In the genomic region with DNA sequence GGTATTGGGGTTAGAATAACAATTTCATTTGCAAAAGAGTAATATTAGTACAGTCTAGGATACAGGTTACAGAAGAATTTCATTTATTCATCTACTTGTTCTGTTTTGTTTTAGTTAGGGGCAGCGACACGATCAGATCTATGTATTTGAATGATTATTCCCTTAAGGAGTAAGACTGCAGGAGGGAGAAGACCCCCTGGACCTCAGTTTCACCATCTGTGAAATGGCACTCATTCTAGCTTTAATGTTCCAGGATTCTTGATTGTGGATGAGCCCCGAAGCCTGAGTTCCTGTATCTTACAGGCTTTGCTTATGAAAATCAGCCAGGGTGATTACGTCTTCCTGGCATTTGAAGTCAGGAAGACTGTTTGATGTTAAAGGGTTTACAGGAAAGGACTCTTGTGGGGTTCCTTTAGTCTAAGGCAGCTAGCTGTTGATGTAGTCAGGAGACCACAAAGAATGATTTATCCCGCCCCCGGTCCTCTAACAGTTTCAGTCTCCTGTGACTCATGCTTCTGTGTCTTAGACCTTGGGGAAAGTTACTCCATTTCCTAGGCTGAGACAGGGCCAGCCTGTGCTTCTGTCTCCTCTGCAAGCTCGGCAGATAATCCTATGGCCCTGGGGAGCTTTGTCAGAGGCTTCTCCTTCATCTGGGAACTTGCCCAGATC, we compare ENCODE assay signal across 8 cellular contexts. TPM values are rescaled to one million over a fixed set of nuclear protein-coding genes. Genes with fewer than 3 reads are reported as not detected.
DNase-seq lines count a peak whose midpoint lies in the region; TF ChIP-seq lines count a peak whose summit lies in the region.

No MANE protein-coding gene starts in this region.

- H3K9me3 ChIP-seq in Loucy (ENCODE audit: insufficient read depth, low read depth, low read length), result peaks cover 5% of the 10 kb centered on the region
- H3K9me3 ChIP-seq in osteoblast (ENCODE audit: low read depth, low read length), result no peaks in the 10 kb centered on the region
- H3K9me3 ChIP-seq in uterus, result no peaks in the 10 kb centered on the region

- CTCF ChIA-PET in activated CD4-positive, alpha-beta memory T cell treated with anti-CD3 and anti-CD28 coated beads for 36 hours (lab: Charles Lee), result interaction anchor here (0.6 to 4.6 kb wide), 13 partner anchors 8 to 331 kb away, joined by 3 to 36 read pairs (median 4); a partner anchor contains a TSS

- H3K36me3 ChIP-seq in Loucy (ENCODE audit: insufficient read depth, low read length) (peaks cover 36% of the 10 kb centered on the region), osteoblast (ENCODE audit: insufficient read depth, low read length) (peaks cover 14% of the 10 kb centered on the region), uterus (no peaks in the 10 kb centered on the region)

- peak overlapping the region; percentile 53 for H3K4me3 Mint-ChIP-seq in activated CD4-positive, alpha-beta memory T cell treated with anti-CD3 and anti-CD28 coated beads for 36 hours

- H3K79me2 ChIP-seq in Loucy (ENCODE audit: insufficient read depth, low read length) (peaks cover 100% of the 10 kb centered on the region), osteoblast (ENCODE audit: insufficient read depth, low read length) (peaks cover 94% of the 10 kb centered on the region)

- POLR2A ChIA-PET in activated CD4-positive, alpha-beta memory T cell treated with anti-CD3 and anti-CD28 coated beads for 36 hours (lab: Charles Lee), result interaction anchor here (0.6 to 2.4 kb wide), 4 partner anchors 11 to 89 kb away, joined by 3 to 15 read pairs (median 8); a partner anchor contains a TSS

- H4K20me1 ChIP-seq in Loucy (ENCODE audit: insufficient read depth, low read length, poor library complexity, severe bottlenecking) (peaks cover 87% of the 10 kb centered on the region), osteoblast (ENCODE audit: insufficient read depth, low read length) (peaks cover 8% of the 10 kb centered on the region)

- H2AFZ ChIP-seq in Loucy (ENCODE audit: low read length), result no peak overlapping the region
- H2AFZ ChIP-seq in osteoblast (ENCODE audit: low read length), result no peak overlapping the region

- peaks cover 60% of the 10 kb centered on the region for H3K4me1 Mint-ChIP-seq in activated CD4-positive, alpha-beta memory T cell treated with anti-CD3 and anti-CD28 coated beads for 36 hours (ENCODE audit: low read depth)

- H3K9me2 ChIP-seq in Loucy (replicated peaks; ENCODE audit: low read depth, low read length), result no peaks in the 10 kb centered on the region

- peaks cover 4% of the 10 kb centered on the region; the same call in 1 of the 2 replicates for H3F3A ChIP-seq in Loucy (ENCODE audit: low read depth)

- H3K36me3 Mint-ChIP-seq in activated CD4-positive, alpha-beta memory T cell treated with anti-CD3 and anti-CD28 coated beads for 36 hours, result peaks cover 15% of the 10 kb centered on the region

- peak overlapping the region; percentile 85 for H3K4me3 ChIP-seq in Loucy (ENCODE audit: low read length, poor library complexity, severe bottlenecking)
- H3K4me3 ChIP-seq in osteoblast (ENCODE audit: insufficient read depth, low read length), result peak overlapping the region; percentile 38
- no peak overlapping the region for H3K4me3 ChIP-seq in uterus

- DNase-seq in GF-D8 (lab: John Stamatoyannopoulos, UW), result peak; percentile 82
- peak; percentile 97 for DNase-seq in H4 (ENCODE audit: low spot score)
- peak; percentile 88 for DNase-seq in activated CD4-positive, alpha-beta memory T cell treated with anti-CD3 and anti-CD28 coated beads for 36 hours
- peak; percentile 61 for DNase-seq in epidermal melanocyte (ENCODE audit: insufficient read length, low spot score)
- DNase-seq in osteoblast (ENCODE audit: insufficient read length, low spot score, missing footprints), result peak; percentile 85
- peak; percentile 44 to 76 for DNase-seq in uterus
- DNase-seq in NCI-H2171 (lab: John Stamatoyannopoulos, UW), result no peak

- H3K4me2 ChIP-seq in Loucy (ENCODE audit: low read depth, low read length, poor library complexity, severe bottlenecking) (peak overlapping the region; percentile 98), osteoblast (ENCODE audit: insufficient read depth, low read length) (peak overlapping the region; percentile 65)

- peak overlapping the region; percentile 79 for H3K9ac ChIP-seq in Loucy (ENCODE audit: low read depth, low read length, poor library complexity, severe bottlenecking)

- H3K4me1 ChIP-seq in Loucy (ENCODE audit: insufficient read depth, low read length, poor library complexity, severe bottlenecking), result peaks cover 62% of the 10 kb centered on the region
- H3K4me1 ChIP-seq in osteoblast (ENCODE audit: insufficient read depth, low read length), result peaks cover 58% of the 10 kb centered on the region
- H3K4me1 ChIP-seq in uterus, result no peaks in the 10 kb centered on the region

- TF ChIP-seq POLR2A in uterus (IDR thresholded peaks at IDR 0.05), result no peak

- intact Hi-C loops in activated CD4-positive, alpha-beta memory T cell treated with anti-CD3 and anti-CD28 coated beads for 36 hours (cut with micrococcal nuclease), result loop anchor here (1.0 to 10.0 kb wide), 6 partner anchors 10 to 465 kb away; a partner anchor contains a TSS
- intact Hi-C loops in uterus (cut with DNase I; ENCODE audit: low total_unique reads), result no loop called here

- H3K9me3 Mint-ChIP-seq in activated CD4-positive, alpha-beta memory T cell treated with anti-CD3 and anti-CD28 coated beads for 36 hours, result peaks cover 8% of the 10 kb centered on the region

- H3K27me3 Mint-ChIP-seq in activated CD4-positive, alpha-beta memory T cell treated with anti-CD3 and anti-CD28 coated beads for 36 hours, result no peaks in the 10 kb centered on the region

- H3K27me3 ChIP-seq in Loucy (ENCODE audit: insufficient read depth, low read length, poor library complexity, severe bottlenecking) (no peaks in the 10 kb centered on the region), osteoblast (ENCODE audit: insufficient read depth, low read length) (no peaks in the 10 kb centered on the region), uterus (no peaks in the 10 kb centered on the region)

- TF ChIP-seq CTCF in Loucy (conservative IDR thresholded peaks at IDR 0.05; ENCODE audit: low read length) (no peak), osteoblast (IDR thresholded peaks at IDR 0.05; ENCODE audit: extremely low read depth, low read depth, low read length) (no peak), uterus (IDR thresholded peaks at IDR 0.05) (no peak)

- peak overlapping the region; percentile 89 for H3K27ac ChIP-seq in osteoblast (ENCODE audit: low read depth, low read length)
- peak overlapping the region; percentile 17 to 53 for H3K27ac ChIP-seq in uterus

- peak overlapping the region; percentile 93 for H3K27ac Mint-ChIP-seq in activated CD4-positive, alpha-beta memory T cell treated with anti-CD3 and anti-CD28 coated beads for 36 hours

RNA-seq across cellular contexts. Expression of a gene that starts 11.5 kb away (rescaled TPM):
- total RNA-seq in H4 (2014; rRNA removed; shearing (Covaris generic)), result 47.6 and 53.9 TPM in 2 replicates
- total RNA-seq in activated CD4-positive, alpha-beta memory T cell treated with anti-CD3 and anti-CD28 coated beads for 36 hours, result 10 to 100 TPM; 22.4 to 22.8 TPM
- total RNA-seq in osteoblast, result 46.3 and 51.9 TPM in 2 replicates
- total RNA-seq in uterus, result 10 to 100 TPM in 3 of 4 donors, 1 to 10 TPM in 1; 2.6 to 55.9 (median 32.1) TPM

RNA-seq across cellular contexts. Expression of a gene that starts 31.3 kb away (rescaled TPM):
- total RNA-seq in H4 (2014; rRNA removed; shearing (Covaris generic)), result 39.6 and 47.8 TPM in 2 replicates
- 10 to 100 TPM; 32.2 to 32.9 TPM for total RNA-seq in activated CD4-positive, alpha-beta memory T cell treated with anti-CD3 and anti-CD28 coated beads for 36 hours
- total RNA-seq in osteoblast (66.2 and 68.1 TPM in 2 replicates), uterus (10 to 100 TPM; 33.3 to 82.7 (median 62.3) TPM)

RNA-seq across cellular contexts. Expression of a gene that starts 56.2 kb away (rescaled TPM):
- not detected in 2 replicates for total RNA-seq in H4 (2014; rRNA removed; shearing (Covaris generic))
- under 1 TPM; 0.77 to 0.88 TPM for total RNA-seq in activated CD4-positive, alpha-beta memory T cell treated with anti-CD3 and anti-CD28 coated beads for 36 hours
- total RNA-seq in osteoblast (not detected in 2 replicates), uterus (under 1 TPM in 1 of 4 donors, not detected in 3; 0.48 TPM)

Comparison
In these comparisons a context has a peak if more than half of its experiments do, and no peak if none do; other contexts are left out.
1. H3K4me3 ChIP-seq: peak in Loucy (single experiment) and osteoblast (single experiment); none in uterus (0 of 2).